Comparison of ENCODE assay signal across 1 cellular context in the genomic region with DNA sequence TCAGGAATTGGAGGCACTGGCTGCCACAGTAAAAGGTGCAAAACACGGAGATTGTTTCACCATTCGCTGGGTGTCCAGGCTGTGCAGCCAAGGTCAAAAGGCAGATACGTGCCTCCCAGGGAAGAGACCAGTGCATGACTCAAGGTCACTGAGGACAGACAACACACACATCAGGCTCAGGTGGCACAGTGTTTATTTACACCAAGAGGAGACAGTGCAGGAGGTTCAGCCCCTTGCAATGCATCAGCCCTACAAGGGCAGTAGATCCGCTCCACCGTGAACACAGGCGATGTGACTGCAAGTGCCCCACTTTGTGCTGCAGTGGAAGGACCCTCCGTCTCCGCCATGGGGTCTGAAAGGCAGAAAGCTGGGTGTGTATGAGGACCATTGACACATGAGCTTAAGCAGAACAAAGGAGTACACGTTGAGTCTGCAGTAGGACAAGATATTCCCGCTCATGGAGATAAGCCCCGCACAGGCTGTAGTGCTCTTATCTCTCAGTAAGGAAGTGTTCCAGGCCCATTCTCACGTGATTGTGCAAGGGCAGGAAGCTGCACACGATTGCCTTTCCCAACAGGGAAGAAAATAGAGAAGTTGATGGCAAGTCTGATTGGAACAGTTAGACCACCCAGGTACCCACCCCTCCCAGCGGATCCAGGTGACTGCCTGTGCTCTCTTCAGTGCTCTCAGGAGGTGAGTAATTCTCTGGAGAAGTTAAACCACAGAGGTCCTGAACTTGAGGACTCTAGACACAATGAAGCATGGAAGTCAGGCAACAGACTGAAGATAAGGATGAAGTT.
TF ChIP-seq lines count a peak whose summit lies in the region.

No MANE protein-coding gene starts in this region.

TF ChIP-seq in HepG2, 621 proteins besides CTCF, POLR2A, EP300 and RAD21 (continued from another document and continues in another):
- TF ChIP-seq, protein P1, sequence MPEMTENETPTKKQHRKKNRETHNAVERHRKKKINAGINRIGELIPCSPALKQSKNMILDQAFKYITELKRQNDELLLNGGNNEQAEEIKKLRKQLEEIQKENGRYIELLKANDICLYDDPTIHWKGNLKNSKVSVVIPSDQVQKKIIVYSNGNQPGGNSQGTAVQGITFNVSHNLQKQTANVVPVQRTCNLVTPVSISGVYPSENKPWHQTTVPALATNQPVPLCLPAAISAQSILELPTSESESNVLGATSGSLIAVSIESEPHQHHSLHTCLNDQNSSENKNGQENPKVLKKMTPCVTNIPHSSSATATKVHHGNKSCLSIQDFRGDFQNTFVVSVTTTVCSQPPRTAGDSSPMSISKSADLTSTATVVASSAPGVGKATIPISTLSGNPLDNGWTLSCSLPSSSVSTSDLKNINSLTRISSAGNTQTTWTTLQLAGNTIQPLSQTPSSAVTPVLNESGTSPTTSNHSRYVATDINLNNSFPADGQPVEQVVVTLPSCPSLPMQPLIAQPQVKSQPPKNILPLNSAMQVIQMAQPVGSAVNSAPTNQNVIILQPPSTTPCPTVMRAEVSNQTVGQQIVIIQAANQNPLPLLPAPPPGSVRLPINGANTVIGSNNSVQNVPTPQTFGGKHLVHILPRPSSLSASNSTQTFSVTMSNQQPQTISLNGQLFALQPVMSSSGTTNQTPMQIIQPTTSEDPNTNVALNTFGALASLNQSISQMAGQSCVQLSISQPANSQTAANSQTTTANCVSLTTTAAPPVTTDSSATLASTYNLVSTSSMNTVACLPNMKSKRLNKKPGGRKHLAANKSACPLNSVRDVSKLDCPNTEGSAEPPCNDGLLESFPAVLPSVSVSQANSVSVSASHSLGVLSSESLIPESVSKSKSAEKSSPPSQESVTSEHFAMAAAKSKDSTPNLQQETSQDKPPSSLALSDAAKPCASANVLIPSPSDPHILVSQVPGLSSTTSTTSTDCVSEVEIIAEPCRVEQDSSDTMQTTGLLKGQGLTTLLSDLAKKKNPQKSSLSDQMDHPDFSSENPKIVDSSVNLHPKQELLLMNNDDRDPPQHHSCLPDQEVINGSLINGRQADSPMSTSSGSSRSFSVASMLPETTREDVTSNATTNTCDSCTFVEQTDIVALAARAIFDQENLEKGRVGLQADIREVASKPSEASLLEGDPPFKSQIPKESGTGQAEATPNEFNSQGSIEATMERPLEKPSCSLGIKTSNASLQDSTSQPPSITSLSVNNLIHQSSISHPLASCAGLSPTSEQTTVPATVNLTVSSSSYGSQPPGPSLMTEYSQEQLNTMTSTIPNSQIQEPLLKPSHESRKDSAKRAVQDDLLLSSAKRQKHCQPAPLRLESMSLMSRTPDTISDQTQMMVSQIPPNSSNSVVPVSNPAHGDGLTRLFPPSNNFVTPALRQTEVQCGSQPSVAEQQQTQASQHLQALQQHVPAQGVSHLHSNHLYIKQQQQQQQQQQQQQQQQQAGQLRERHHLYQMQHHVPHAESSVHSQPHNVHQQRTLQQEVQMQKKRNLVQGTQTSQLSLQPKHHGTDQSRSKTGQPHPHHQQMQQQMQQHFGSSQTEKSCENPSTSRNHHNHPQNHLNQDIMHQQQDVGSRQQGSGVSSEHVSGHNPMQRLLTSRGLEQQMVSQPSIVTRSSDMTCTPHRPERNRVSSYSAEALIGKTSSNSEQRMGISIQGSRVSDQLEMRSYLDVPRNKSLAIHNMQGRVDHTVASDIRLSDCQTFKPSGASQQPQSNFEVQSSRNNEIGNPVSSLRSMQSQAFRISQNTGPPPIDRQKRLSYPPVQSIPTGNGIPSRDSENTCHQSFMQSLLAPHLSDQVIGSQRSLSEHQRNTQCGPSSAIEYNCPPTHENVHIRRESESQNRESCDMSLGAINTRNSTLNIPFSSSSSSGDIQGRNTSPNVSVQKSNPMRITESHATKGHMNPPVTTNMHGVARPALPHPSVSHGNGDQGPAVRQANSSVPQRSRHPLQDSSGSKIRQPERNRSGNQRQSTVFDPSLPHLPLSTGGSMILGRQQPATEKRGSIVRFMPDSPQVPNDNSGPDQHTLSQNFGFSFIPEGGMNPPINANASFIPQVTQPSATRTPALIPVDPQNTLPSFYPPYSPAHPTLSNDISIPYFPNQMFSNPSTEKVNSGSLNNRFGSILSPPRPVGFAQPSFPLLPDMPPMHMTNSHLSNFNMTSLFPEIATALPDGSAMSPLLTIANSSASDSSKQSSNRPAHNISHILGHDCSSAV (CRISPR knock-in tag; IDR thresholded peaks at IDR 0.05; ENCODE audit: borderline replicate concordance) = no peak
- TF ChIP-seq ELF1 (CRISPR knock-in tag; IDR thresholded peaks at IDR 0.05) (no peak), FOXK1 (CRISPR knock-in tag; IDR thresholded peaks at IDR 0.05; ENCODE audit: borderline replicate concordance, low read depth) (peak; percentile 82; the same call in 1 of the 2 replicates), ZFP36L2 (CRISPR knock-in tag; IDR thresholded peaks at IDR 0.05) (no peak), ZNF572 (CRISPR knock-in tag; IDR thresholded peaks at IDR 0.05) (peak; percentile 89; the same call in 1 of the 2 replicates), ZFP82 (CRISPR knock-in tag; IDR thresholded peaks at IDR 0.05; ENCODE audit: borderline replicate concordance) (no peak), ZFP41 (CRISPR knock-in tag; IDR thresholded peaks at IDR 0.05; ENCODE audit: borderline replicate concordance) (no peak), ATAD3A (CRISPR knock-in tag; IDR thresholded peaks at IDR 0.05) (no peak), ZMYM2 (CRISPR knock-in tag; IDR thresholded peaks at IDR 0.05) (0 out of 2 replicates have a peak, but pooled peaks have one; percentile 73), RFX3 (CRISPR knock-in tag; IDR thresholded peaks at IDR 0.05) (no peak), SNRNP70 (IDR thresholded peaks at IDR 0.05; ENCODE audit: low read depth, low read length) (no peak), CHD2 (IDR thresholded peaks at IDR 0.05; ENCODE audit: low read depth, low read length) (no peak), BCL6 (CRISPR knock-in tag; IDR thresholded peaks at IDR 0.05) (peak; percentile 75), SPEN (CRISPR knock-in tag; IDR thresholded peaks at IDR 0.05; ENCODE audit: low read depth) (no peak; the same call in 1 of the 2 replicates), ZNF773 (CRISPR knock-in tag; IDR thresholded peaks at IDR 0.05; ENCODE audit: borderline replicate concordance) (no peak), MEIS1 (CRISPR knock-in tag; IDR thresholded peaks at IDR 0.05; ENCODE audit: borderline replicate concordance) (no peak), ZNF644 (CRISPR knock-in tag; IDR thresholded peaks at IDR 0.05; ENCODE audit: low read depth) (peak; percentile 75; the same call in 1 of the 2 replicates), MXD4 (CRISPR knock-in tag; IDR thresholded peaks at IDR 0.05) (0 out of 2 replicates have a peak, but pooled peaks have one; percentile 59), PHB2 (IDR thresholded peaks at IDR 0.05; ENCODE audit: partially characterized antibody) (no peak), ZNF788 (CRISPR knock-in tag; IDR thresholded peaks at IDR 0.05; ENCODE audit: borderline replicate concordance) (peak; percentile 85; the same call in 1 of the 2 replicates), ZNF484 (CRISPR knock-in tag; IDR thresholded peaks at IDR 0.05; ENCODE audit: borderline replicate concordance, low read depth) (no peak), RFXAP (CRISPR knock-in tag; IDR thresholded peaks at IDR 0.05; ENCODE audit: borderline replicate concordance) (no peak), TEAD3 (CRISPR knock-in tag; optimal IDR thresholded peaks at IDR 0.05; ENCODE audit: borderline replicate concordance) (peak; percentile 79), MED8 (CRISPR knock-in tag; IDR thresholded peaks at IDR 0.05; ENCODE audit: insufficient replicate concordance) (no peak), HMG20A (CRISPR knock-in tag; IDR thresholded peaks at IDR 0.05; ENCODE audit: borderline replicate concordance) (peak; percentile 89; the same call in 1 of the 2 replicates), NFYC (CRISPR knock-in tag; IDR thresholded peaks at IDR 0.05) (no peak), XBP1 (CRISPR knock-in tag; IDR thresholded peaks at IDR 0.05) (no peak), HNRNPL (IDR thresholded peaks at IDR 0.05; ENCODE audit: low read depth, low read length) (peak; percentile 62; the same call in 1 of the 2 replicates), FOXP1 (IDR thresholded peaks at IDR 0.05) (0 out of 2 replicates have a peak, but pooled peaks have one; percentile 39), FOXP1 (CRISPR knock-in tag; IDR thresholded peaks at IDR 0.05) (peak; percentile 96), CBX1 (IDR thresholded peaks at IDR 0.05; ENCODE audit: low read depth) (peak; percentile 65), ZNF292 (CRISPR knock-in tag; IDR thresholded peaks at IDR 0.05; ENCODE audit: borderline replicate concordance, low read depth) (peak; percentile 81; the same call in 1 of the 2 replicates), ZNF251 (CRISPR knock-in tag; IDR thresholded peaks at IDR 0.05) (no peak), SIX1 (CRISPR knock-in tag; IDR thresholded peaks at IDR 0.05; ENCODE audit: borderline replicate concordance) (peak; percentile 62; the same call in 1 of the 2 replicates), NR3C1 (CRISPR knock-in tag; IDR thresholded peaks at IDR 0.05) (no peak), MTA3 (CRISPR knock-in tag; IDR thresholded peaks at IDR 0.05) (no peak), REPIN1 (CRISPR knock-in tag; IDR thresholded peaks at IDR 0.05; ENCODE audit: borderline replicate concordance, low read depth) (peak; percentile 81; the same call in 1 of the 2 replicates), ZNF878 (CRISPR knock-in tag; IDR thresholded peaks at IDR 0.05) (peak; percentile 92), ISX (CRISPR knock-in tag; conservative IDR thresholded peaks at IDR 0.05) (no peak), ZNF138 (CRISPR knock-in tag; IDR thresholded peaks at IDR 0.05; ENCODE audit: low read depth) (no peak), SRSF1 (optimal IDR thresholded peaks at IDR 0.05; ENCODE audit: low read depth, low read length) (no peak), ZBTB3 (CRISPR knock-in tag; IDR thresholded peaks at IDR 0.05; ENCODE audit: borderline replicate concordance, low read depth) (peak; percentile 86; the same call in 1 of the 2 replicates)
- TF ChIP-seq, protein P2, sequence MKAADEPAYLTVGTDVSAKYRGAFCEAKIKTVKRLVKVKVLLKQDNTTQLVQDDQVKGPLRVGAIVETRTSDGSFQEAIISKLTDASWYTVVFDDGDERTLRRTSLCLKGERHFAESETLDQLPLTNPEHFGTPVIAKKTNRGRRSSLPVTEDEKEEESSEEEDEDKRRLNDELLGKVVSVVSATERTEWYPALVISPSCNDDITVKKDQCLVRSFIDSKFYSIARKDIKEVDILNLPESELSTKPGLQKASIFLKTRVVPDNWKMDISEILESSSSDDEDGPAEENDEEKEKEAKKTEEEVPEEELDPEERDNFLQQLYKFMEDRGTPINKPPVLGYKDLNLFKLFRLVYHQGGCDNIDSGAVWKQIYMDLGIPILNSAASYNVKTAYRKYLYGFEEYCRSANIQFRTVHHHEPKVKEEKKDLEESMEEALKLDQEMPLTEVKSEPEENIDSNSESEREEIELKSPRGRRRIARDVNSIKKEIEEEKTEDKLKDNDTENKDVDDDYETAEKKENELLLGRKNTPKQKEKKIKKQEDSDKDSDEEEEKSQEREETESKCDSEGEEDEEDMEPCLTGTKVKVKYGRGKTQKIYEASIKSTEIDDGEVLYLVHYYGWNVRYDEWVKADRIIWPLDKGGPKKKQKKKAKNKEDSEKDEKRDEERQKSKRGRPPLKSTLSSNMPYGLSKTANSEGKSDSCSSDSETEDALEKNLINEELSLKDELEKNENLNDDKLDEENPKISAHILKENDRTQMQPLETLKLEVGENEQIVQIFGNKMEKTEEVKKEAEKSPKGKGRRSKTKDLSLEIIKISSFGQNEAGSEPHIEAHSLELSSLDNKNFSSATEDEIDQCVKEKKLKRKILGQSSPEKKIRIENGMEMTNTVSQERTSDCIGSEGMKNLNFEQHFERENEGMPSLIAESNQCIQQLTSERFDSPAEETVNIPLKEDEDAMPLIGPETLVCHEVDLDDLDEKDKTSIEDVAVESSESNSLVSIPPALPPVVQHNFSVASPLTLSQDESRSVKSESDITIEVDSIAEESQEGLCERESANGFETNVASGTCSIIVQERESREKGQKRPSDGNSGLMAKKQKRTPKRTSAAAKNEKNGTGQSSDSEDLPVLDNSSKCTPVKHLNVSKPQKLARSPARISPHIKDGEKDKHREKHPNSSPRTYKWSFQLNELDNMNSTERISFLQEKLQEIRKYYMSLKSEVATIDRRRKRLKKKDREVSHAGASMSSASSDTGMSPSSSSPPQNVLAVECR (CRISPR knock-in tag; IDR thresholded peaks at IDR 0.05; ENCODE audit: borderline replicate concordance) = peak; percentile 76; the same call in 1 of the 2 replicates
- TF ChIP-seq, protein P3, sequence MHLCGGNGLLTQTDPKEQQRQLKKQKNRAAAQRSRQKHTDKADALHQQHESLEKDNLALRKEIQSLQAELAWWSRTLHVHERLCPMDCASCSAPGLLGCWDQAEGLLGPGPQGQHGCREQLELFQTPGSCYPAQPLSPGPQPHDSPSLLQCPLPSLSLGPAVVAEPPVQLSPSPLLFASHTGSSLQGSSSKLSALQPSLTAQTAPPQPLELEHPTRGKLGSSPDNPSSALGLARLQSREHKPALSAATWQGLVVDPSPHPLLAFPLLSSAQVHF (CRISPR knock-in tag; IDR thresholded peaks at IDR 0.05) = no peak
- TF ChIP-seq, protein P4, sequence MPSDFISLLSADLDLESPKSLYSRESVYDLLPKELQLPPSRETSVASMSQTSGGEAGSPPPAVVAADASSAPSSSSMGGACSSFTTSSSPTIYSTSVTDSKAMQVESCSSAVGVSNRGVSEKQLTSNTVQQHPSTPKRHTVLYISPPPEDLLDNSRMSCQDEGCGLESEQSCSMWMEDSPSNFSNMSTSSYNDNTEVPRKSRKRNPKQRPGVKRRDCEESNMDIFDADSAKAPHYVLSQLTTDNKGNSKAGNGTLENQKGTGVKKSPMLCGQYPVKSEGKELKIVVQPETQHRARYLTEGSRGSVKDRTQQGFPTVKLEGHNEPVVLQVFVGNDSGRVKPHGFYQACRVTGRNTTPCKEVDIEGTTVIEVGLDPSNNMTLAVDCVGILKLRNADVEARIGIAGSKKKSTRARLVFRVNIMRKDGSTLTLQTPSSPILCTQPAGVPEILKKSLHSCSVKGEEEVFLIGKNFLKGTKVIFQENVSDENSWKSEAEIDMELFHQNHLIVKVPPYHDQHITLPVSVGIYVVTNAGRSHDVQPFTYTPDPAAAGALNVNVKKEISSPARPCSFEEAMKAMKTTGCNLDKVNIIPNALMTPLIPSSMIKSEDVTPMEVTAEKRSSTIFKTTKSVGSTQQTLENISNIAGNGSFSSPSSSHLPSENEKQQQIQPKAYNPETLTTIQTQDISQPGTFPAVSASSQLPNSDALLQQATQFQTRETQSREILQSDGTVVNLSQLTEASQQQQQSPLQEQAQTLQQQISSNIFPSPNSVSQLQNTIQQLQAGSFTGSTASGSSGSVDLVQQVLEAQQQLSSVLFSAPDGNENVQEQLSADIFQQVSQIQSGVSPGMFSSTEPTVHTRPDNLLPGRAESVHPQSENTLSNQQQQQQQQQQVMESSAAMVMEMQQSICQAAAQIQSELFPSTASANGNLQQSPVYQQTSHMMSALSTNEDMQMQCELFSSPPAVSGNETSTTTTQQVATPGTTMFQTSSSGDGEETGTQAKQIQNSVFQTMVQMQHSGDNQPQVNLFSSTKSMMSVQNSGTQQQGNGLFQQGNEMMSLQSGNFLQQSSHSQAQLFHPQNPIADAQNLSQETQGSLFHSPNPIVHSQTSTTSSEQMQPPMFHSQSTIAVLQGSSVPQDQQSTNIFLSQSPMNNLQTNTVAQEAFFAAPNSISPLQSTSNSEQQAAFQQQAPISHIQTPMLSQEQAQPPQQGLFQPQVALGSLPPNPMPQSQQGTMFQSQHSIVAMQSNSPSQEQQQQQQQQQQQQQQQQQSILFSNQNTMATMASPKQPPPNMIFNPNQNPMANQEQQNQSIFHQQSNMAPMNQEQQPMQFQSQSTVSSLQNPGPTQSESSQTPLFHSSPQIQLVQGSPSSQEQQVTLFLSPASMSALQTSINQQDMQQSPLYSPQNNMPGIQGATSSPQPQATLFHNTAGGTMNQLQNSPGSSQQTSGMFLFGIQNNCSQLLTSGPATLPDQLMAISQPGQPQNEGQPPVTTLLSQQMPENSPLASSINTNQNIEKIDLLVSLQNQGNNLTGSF (CRISPR knock-in tag; IDR thresholded peaks at IDR 0.05) = no peak
